Comparison of ENCODE assay signal across 31 cellular contexts in the genomic region with DNA sequence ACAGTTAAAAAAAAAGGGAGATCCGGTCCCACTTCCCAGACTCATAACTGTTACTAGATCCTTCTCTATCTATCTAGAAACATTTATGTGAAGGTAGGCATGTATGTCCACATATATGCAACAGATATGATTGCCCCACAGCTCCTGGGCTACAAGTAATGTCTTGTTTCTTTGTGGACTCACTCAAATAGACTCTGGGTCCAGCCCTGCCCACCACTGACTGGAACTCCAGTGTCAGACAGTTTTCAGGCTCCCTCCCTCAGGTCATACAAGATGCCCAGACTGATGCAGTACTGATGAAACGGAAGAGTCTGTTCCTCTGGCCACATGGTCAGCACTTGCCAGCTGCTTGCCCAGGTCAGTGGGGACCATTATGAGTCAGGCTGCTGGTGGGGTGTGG. TPM values are rescaled to one million over a fixed set of nuclear protein-coding genes. Genes with fewer than 3 reads are reported as not detected.
DNase-seq lines count a peak whose midpoint lies in the region; ATAC-seq and TF ChIP-seq lines count a peak whose summit lies in the region.
"Had no signal": no experiment of that assay in that cellular context is flagged by ENCODE, and none has a peak within 500 bp of the region (broad histone marks: within the 10 kb centered on the region; RNA-seq: fewer than 3 reads in every experiment).

No MANE protein-coding gene starts in this region.

- H3K27ac Mint-ChIP-seq in MCF 10A (ENCODE audit: low read depth, unreplicated experiment) (peak overlapping the region; percentile 31), GM23338 (no peak overlapping the region)
- H3K27ac Mint-ChIP-seq: B cell; brain; CD8-positive, alpha-beta memory T cell; HFFc6; natural killer cell treated with Interleukin-12 subunit alpha and Interleukin-12 subunit beta and Interleukin-15 and Interleukin-18, amount 100 ng/mL, for 72 hours; stimulated activated effector memory CD8-positive, alpha-beta T cell treated with anti-CD3 and anti-CD28 coated beads, Interleukin-12 subunit alpha, Interleukin-12 subunit beta, amount 100 ng/mL, for 72 hours had no signal

- H3K36me3 ChIP-seq in breast epithelium (no peaks in the 10 kb centered on the region), Panc1 (ENCODE audit: control insufficient read depth, insufficient read depth, low read length) (no peaks in the 10 kb centered on the region), trophoblast cell (ENCODE audit: control insufficient read depth in 1 of 2, insufficient read depth in 2 of 2, low read length in 2 of 2) (no peaks in the 10 kb centered on the region), GM23338 (ENCODE audit: insufficient read depth) (no peaks in the 10 kb centered on the region)
- H3K36me3 ChIP-seq: ovary, suprapubic skin, uterus had no signal

- H2AFZ ChIP-seq in trophoblast cell (ENCODE audit: insufficient read depth, low read length, poor library complexity) (peak overlapping the region; percentile 45), GM23338 (no peak overlapping the region)

- H2BK5ac ChIP-seq in trophoblast cell (ENCODE audit: low read depth, low read length, poor library complexity) = no peak overlapping the region

- no peak overlapping the region for H4K8ac ChIP-seq in trophoblast cell (ENCODE audit: low read depth, low read length)

- ATAC-seq in Panc1 = no peak
- no peak for ATAC-seq in GM23338
- ATAC-seq: left lobe of liver; natural killer cell treated with Interleukin-12 subunit alpha and Interleukin-12 subunit beta and Interleukin-15 and Interleukin-18, amount 100 ng/mL, for 72 hours; stimulated activated effector memory CD8-positive, alpha-beta T cell treated with anti-CD3 and anti-CD28 coated beads, Interleukin-12 subunit alpha, Interleukin-12 subunit beta, amount 100 ng/mL, for 72 hours had no signal

- H3K4me2 ChIP-seq in trophoblast cell (ENCODE audit: low read length) (no peak overlapping the region), GM23338 (no peak overlapping the region)

- H3K27ac ChIP-seq in breast epithelium (no peak overlapping the region), Panc1 (ENCODE audit: low read length) (peak overlapping the region; percentile 14; the same call in 1 of the 2 replicates), trophoblast cell (ENCODE audit: low read depth, low read length) (no peak overlapping the region), GM23338 (ENCODE audit: low read depth) (no peak overlapping the region)
- H3K27ac ChIP-seq: ovary, suprapubic skin had no signal

- H3K4me3 Mint-ChIP-seq in MCF 10A (ENCODE audit: unreplicated experiment) (no peak overlapping the region), GM23338 (no peak overlapping the region)
- H3K4me3 Mint-ChIP-seq: B cell; brain; HFFc6; natural killer cell treated with Interleukin-12 subunit alpha and Interleukin-12 subunit beta and Interleukin-15 and Interleukin-18, amount 100 ng/mL, for 72 hours; stimulated activated effector memory CD8-positive, alpha-beta T cell treated with anti-CD3 and anti-CD28 coated beads, Interleukin-12 subunit alpha, Interleukin-12 subunit beta, amount 100 ng/mL, for 72 hours had no signal

- peak overlapping the region; percentile 71 for H2BK120ac ChIP-seq in trophoblast cell (ENCODE audit: insufficient read depth, low read length, poor library complexity)

- H3K9ac ChIP-seq in trophoblast cell (ENCODE audit: low read length) = no peak overlapping the region

- H3K4me1 Mint-ChIP-seq in MCF 10A (ENCODE audit: insufficient read depth, unreplicated experiment) = peaks cover 44% of the 10 kb centered on the region
- peaks cover 21% of the 10 kb centered on the region for H3K4me1 Mint-ChIP-seq in GM23338

- H2AK5ac ChIP-seq in trophoblast cell (ENCODE audit: low read length) = peak overlapping the region; percentile 97

- TF ChIP-seq CTCF in MCF 10A (IDR thresholded peaks at IDR 0.05; ENCODE audit: unreplicated experiment) (no peak), breast epithelium (IDR thresholded peaks at IDR 0.05) (no peak), Panc1 (IDR thresholded peaks at IDR 0.05) (no peak), fibroblast of mammary gland (conservative IDR thresholded peaks at IDR 0.05; ENCODE audit: control insufficient read depth, insufficient read depth, low read depth, low read length) (no peak), GM23338 (conservative IDR thresholded peaks at IDR 0.05; ENCODE audit: low read depth in 2 of 2) (no peak)

- H2BK12ac ChIP-seq in trophoblast cell (ENCODE audit: low read length) = peak overlapping the region; percentile 96

- TF ChIP-seq POLR2A in breast epithelium (IDR thresholded peaks at IDR 0.05) = no peak

- H4K20me1 ChIP-seq in GM23338 (replicated peaks; ENCODE audit: insufficient read depth) = no peaks in the 10 kb centered on the region

- H3K18ac ChIP-seq in trophoblast cell (ENCODE audit: low read length) = no peak overlapping the region

- peak overlapping the region; percentile 74 for H4K91ac ChIP-seq in trophoblast cell (ENCODE audit: low read depth, low read length)

- BruUV-seq in MCF 10A (replicated peaks; lab: Mats Ljungman, UMichigan) (no TSS peak), Panc1 (replicated peaks; lab: Mats Ljungman, UMichigan) (no TSS peak)

- H3K79me2 ChIP-seq in trophoblast cell (ENCODE audit: control insufficient read depth, insufficient read depth, low read length, poor library complexity) = peaks cover 4% of the 10 kb centered on the region
- no peaks in the 10 kb centered on the region for H3K79me2 ChIP-seq in GM23338 (replicated peaks; ENCODE audit: insufficient read depth)

- no peaks in the 10 kb centered on the region for H3K36me3 Mint-ChIP-seq in MCF 10A (ENCODE audit: insufficient read depth, unreplicated experiment)
- H3K36me3 Mint-ChIP-seq in GM23338 (ENCODE audit: low read depth) = peaks cover 8% of the 10 kb centered on the region; the same call in 2 of the 3 replicates
- H3K36me3 Mint-ChIP-seq: brain; natural killer cell treated with Interleukin-12 subunit alpha and Interleukin-12 subunit beta and Interleukin-15 and Interleukin-18, amount 100 ng/mL, for 72 hours had no signal

- no peak overlapping the region for H3K4me3 ChIP-seq in breast epithelium
- no peak overlapping the region for H3K4me3 ChIP-seq in Panc1 (ENCODE audit: low read depth in 2 of 2, low read length in 2 of 2)
- no peak overlapping the region for H3K4me3 ChIP-seq in fibroblast of mammary gland (ENCODE audit: control insufficient read depth, low read depth, low read length)
- H3K4me3 ChIP-seq in trophoblast cell (ENCODE audit: low read depth, low read length) = no peak overlapping the region
- no peak overlapping the region for H3K4me3 ChIP-seq in GM23338
- H3K4me3 ChIP-seq: ovary, suprapubic skin, uterus had no signal

- peaks cover 0 to 3% of the 10 kb centered on the region in 2 donors for H3K4me1 ChIP-seq in breast epithelium
- H3K4me1 ChIP-seq in Panc1 (ENCODE audit: control insufficient read depth, insufficient read depth, low read length) = peaks cover 34% of the 10 kb centered on the region
- peaks cover 14 to 25% of the 10 kb centered on the region in 2 experiments for H3K4me1 ChIP-seq in trophoblast cell (ENCODE audit: control insufficient read depth in 1 of 2, insufficient read depth in 2 of 2, low read length in 2 of 2)
- H3K4me1 ChIP-seq in GM23338 (ENCODE audit: insufficient read depth) = peaks cover 8% of the 10 kb centered on the region

- intact Hi-C loops in MCF 10A (cut with micrococcal nuclease) = no loop called here
- intact Hi-C loops in breast epithelium (cut with DNase I; ENCODE audit: low total_unique reads) = no loop called here
- intact Hi-C loops in Panc1 (cut with micrococcal nuclease; ENCODE audit: unreplicated experiment) = no loop called here

- no peak overlapping the region for H3K23ac ChIP-seq in trophoblast cell (ENCODE audit: low read length)

- H3K27me3 ChIP-seq in breast epithelium (no peaks in the 10 kb centered on the region), Panc1 (ENCODE audit: control insufficient read depth, insufficient read depth, low read length) (no peaks in the 10 kb centered on the region), trophoblast cell (ENCODE audit: insufficient read depth, low read length) (no peaks in the 10 kb centered on the region), GM23338 (ENCODE audit: insufficient read depth) (no peaks in the 10 kb centered on the region)
- H3K27me3 ChIP-seq: ovary, suprapubic skin, uterus had no signal

- peak overlapping the region; percentile 53 for H3K14ac ChIP-seq in trophoblast cell (ENCODE audit: low read length)

- no peaks in the 10 kb centered on the region for H3K9me2 ChIP-seq in GM23338 (ENCODE audit: insufficient read depth)

- CTCF ChIA-PET in MCF 10A (lab: Yijun Ruan, JAX) (interaction anchor here (0.7 to 0.9 kb wide), 2 partner anchors 21 to 451 kb away, joined by 3 to 4 read pairs; no protein-coding TSS in a partner anchor), Panc1 (lab: Charles Lee) (interaction anchor here (0.5 to 0.6 kb wide), 2 partner anchors 15 to 51 kb away, joined by 3 read pairs; no protein-coding TSS in a partner anchor)

- H3K9me3 Mint-ChIP-seq in MCF 10A (ENCODE audit: unreplicated experiment) (no peaks in the 10 kb centered on the region), GM23338 (peaks cover 8% of the 10 kb centered on the region; the same call in 2 of the 3 replicates)
- H3K9me3 Mint-ChIP-seq: CD8-positive, alpha-beta memory T cell; HFFc6; natural killer cell treated with Interleukin-12 subunit alpha and Interleukin-12 subunit beta and Interleukin-15 and Interleukin-18, amount 100 ng/mL, for 72 hours; stimulated activated effector memory CD8-positive, alpha-beta T cell treated with anti-CD3 and anti-CD28 coated beads, Interleukin-12 subunit alpha, Interleukin-12 subunit beta, amount 100 ng/mL, for 72 hours had no signal

- POLR2A ChIA-PET in MCF 10A (lab: Yijun Ruan, JAX) = interaction anchor here (0.6 to 3.7 kb wide), 5 partner anchors 13 to 45 kb away, joined by 3 to 21 read pairs (median 3); no protein-coding TSS in a partner anchor
- POLR2A ChIA-PET in Panc1 (lab: Charles Lee) = interaction anchor here (0.6 to 0.7 kb wide), 2 partner anchors 13 to 28 kb away, joined by 4 to 5 read pairs; no protein-coding TSS in a partner anchor

- H4K12ac ChIP-seq in trophoblast cell (ENCODE audit: low read depth, low read length) = no peak overlapping the region

- H3K4ac ChIP-seq in trophoblast cell (ENCODE audit: low read depth, low read length) = no peak overlapping the region

- peaks cover 27% of the 10 kb centered on the region for H3K79me1 ChIP-seq in trophoblast cell (ENCODE audit: low read length)

- 0 out of 2 replicates have a peak, but pooled peaks cover 3% of the 10 kb centered on the region for H3F3A ChIP-seq in GM23338 (replicated peaks; ENCODE audit: low read depth)

- no peaks in the 10 kb centered on the region for H3K9me3 ChIP-seq in breast epithelium
- no peaks in the 10 kb centered on the region for H3K9me3 ChIP-seq in Panc1 (ENCODE audit: control insufficient read depth, insufficient read depth, low read depth, low read length)
- no peaks in the 10 kb centered on the region for H3K9me3 ChIP-seq in trophoblast cell (ENCODE audit: insufficient read depth, low read depth, low read length)
- H3K9me3 ChIP-seq: ovary, suprapubic skin, uterus had no signal

- in situ Hi-C loops in Panc1 (cut with HindIII; ENCODE audit: low pct_unique_long_range_greater_than_20kb, low sequenced_read_pairs) = no loop called here

- DNase-seq in MCF 10A (ENCODE audit: unreplicated experiment) (no peak), breast epithelium (ENCODE audit: low spot score in 2 of 2) (no peak), Panc1 (ENCODE audit: low read depth, low spot score) (no peak), fibroblast of mammary gland (ENCODE audit: low read depth) (peak; percentile 30), trophoblast cell (no peak), GM23338 (ENCODE audit: low spot score) (no peak), dedifferentiated amniotic fluid mesenchymal stem cell (ENCODE audit: extremely low spot score) (no peak), mucosa of gallbladder (ENCODE audit: low spot score) (no peak)
- DNase-seq: activated CD4-positive, alpha-beta T cell treated with anti-CD3 and anti-CD28 coated beads for 1 hour; activated CD8-positive, alpha-beta memory T cell treated with anti-CD3 and anti-CD28 coated beads for 24 hours; activated T-cell treated with anti-CD3 and anti-CD28 coated beads, Interleukin-2, amount 50 U/mL, for 1 hour; CD8-positive, alpha-beta memory T cell; DMS 273 treated with DMSO at 0.1 percent for 48 hours; effector CD8-positive, alpha-beta T cell; foreskin melanocyte; HFFc6; hippocampal formation; NCI-H1436; NCI-H2107; NCI-H446 treated with DMSO at 0.1 percent for 48 hours; NCI-H82; ovary; stimulated activated CD4-positive, alpha-beta T cell treated with anti-CD3 and anti-CD28 coated beads, Interleukin-12 subunit alpha, Interleukin-12 subunit beta, amount 100 ng/mL, for 4 hours; stimulated activated CD4-positive, alpha-beta T cell treated with anti-CD3 and anti-CD28 coated beads, Interleukin-4, amount 100 ng/mL, for 1 hour; uterus had no signal

- WGBS in trophoblast cell (ENCODE audit: extremely low coverage, insufficient coverage, insufficient read length) = no CpG with 5 or more reads among the region's 2 CpGs

- no peaks in the 10 kb centered on the region for H3K27me3 Mint-ChIP-seq in MCF 10A (ENCODE audit: insufficient read depth, unreplicated experiment)
- peaks cover 10% of the 10 kb centered on the region for H3K27me3 Mint-ChIP-seq in GM23338 (ENCODE audit: insufficient read depth, low read depth, poor library complexity)
- H3K27me3 Mint-ChIP-seq: CD8-positive, alpha-beta memory T cell had no signal

RNA-seq across cellular contexts. Expression of a gene that starts 30.8 kb away (rescaled TPM):
- total RNA-seq in MCF 10A (2022) (154 and 192 TPM in 2 replicates), breast epithelium (10 to 100 TPM in 2 of 3 donors, 1 to 10 TPM in 1; 7.7 to 64.1 (median 20.0) TPM), Panc1 (2021; ENCODE audit: unreplicated experiment) (106 TPM), mucosa of gallbladder (61.7 TPM)
- polyA plus RNA-seq in Panc1 (2012; ENCODE audit: insufficient read length) = 166 TPM
- polyA plus RNA-seq in trophoblast cell (2013) = 366 and 374 TPM in 2 replicates
- total RNA-seq in GM23338 (2014; rRNA removed; shearing (Covaris generic)) = 14.1 and 19.9 TPM in 2 replicates
- polyA plus RNA-seq in GM23338 (2016; fragmentation: Nextera tagmentation; extraction: Ambion mirVana) = 21.2 and 23.3 TPM in 2 replicates

RNA-seq across cellular contexts. Expression of a gene that starts 32.6 kb away (rescaled TPM):
- 61.8 and 73.7 TPM in 2 replicates for total RNA-seq in MCF 10A (2022)
- 100 to 1,000 TPM in 2 of 3 donors, 10 to 100 TPM in 1; 80.5 to 171 (median 142) TPM for total RNA-seq in breast epithelium
- total RNA-seq in Panc1 (2021; ENCODE audit: unreplicated experiment) = 176 TPM
- polyA plus RNA-seq in Panc1 (2012; ENCODE audit: insufficient read length) = 221 TPM
- 66.9 and 72.1 TPM in 2 replicates for polyA plus RNA-seq in trophoblast cell (2013)
- total RNA-seq in GM23338 (2014; rRNA removed; shearing (Covaris generic)) = 70.4 and 94.5 TPM in 2 replicates
- 72.2 and 75.1 TPM in 2 replicates for polyA plus RNA-seq in GM23338 (2016; fragmentation: Nextera tagmentation; extraction: Ambion mirVana)
- 177 TPM for total RNA-seq in mucosa of gallbladder

RNA-seq across cellular contexts. Expression of a gene that starts 55.0 kb away (rescaled TPM):
- total RNA-seq in MCF 10A (2022) = 200 and 210 TPM in 2 replicates
- 100 to 1,000 TPM; 189 to 269 (median 212) TPM for total RNA-seq in breast epithelium
- total RNA-seq in Panc1 (2021; ENCODE audit: unreplicated experiment) = 853 TPM
- polyA plus RNA-seq in Panc1 (2012; ENCODE audit: insufficient read length) = 1,083 TPM
- polyA plus RNA-seq in trophoblast cell (2013) = 1,464 and 1,542 TPM in 2 replicates
- 1,591 and 1,704 TPM in 2 replicates for total RNA-seq in GM23338 (2014; rRNA removed; shearing (Covaris generic))
- 1,041 and 1,059 TPM in 2 replicates for polyA plus RNA-seq in GM23338 (2016; fragmentation: Nextera tagmentation; extraction: Ambion mirVana)
- 277 TPM for total RNA-seq in mucosa of gallbladder

RNA-seq across cellular contexts. Expression of a gene that starts 58.0 kb away (rescaled TPM):
- 50.6 and 54.5 TPM in 2 replicates for total RNA-seq in MCF 10A (2022)
- total RNA-seq in breast epithelium = 10 to 100 TPM in 2 of 3 donors, 1 to 10 TPM in 1; 8.5 to 14.9 (median 13.4) TPM
- total RNA-seq in Panc1 (2021; ENCODE audit: unreplicated experiment) = 68.6 TPM
- 36.0 TPM for polyA plus RNA-seq in Panc1 (2012; ENCODE audit: insufficient read length)
- polyA plus RNA-seq in trophoblast cell (2013) = 29.1 and 32.3 TPM in 2 replicates
- 28.9 and 32.7 TPM in 2 replicates for total RNA-seq in GM23338 (2014; rRNA removed; shearing (Covaris generic))
- 17.2 and 19.7 TPM in 2 replicates for polyA plus RNA-seq in GM23338 (2016; fragmentation: Nextera tagmentation; extraction: Ambion mirVana)
- 33.4 TPM for total RNA-seq in mucosa of gallbladder
